Comparison of ENCODE assay signal across 21 cellular contexts in the genomic region with DNA sequence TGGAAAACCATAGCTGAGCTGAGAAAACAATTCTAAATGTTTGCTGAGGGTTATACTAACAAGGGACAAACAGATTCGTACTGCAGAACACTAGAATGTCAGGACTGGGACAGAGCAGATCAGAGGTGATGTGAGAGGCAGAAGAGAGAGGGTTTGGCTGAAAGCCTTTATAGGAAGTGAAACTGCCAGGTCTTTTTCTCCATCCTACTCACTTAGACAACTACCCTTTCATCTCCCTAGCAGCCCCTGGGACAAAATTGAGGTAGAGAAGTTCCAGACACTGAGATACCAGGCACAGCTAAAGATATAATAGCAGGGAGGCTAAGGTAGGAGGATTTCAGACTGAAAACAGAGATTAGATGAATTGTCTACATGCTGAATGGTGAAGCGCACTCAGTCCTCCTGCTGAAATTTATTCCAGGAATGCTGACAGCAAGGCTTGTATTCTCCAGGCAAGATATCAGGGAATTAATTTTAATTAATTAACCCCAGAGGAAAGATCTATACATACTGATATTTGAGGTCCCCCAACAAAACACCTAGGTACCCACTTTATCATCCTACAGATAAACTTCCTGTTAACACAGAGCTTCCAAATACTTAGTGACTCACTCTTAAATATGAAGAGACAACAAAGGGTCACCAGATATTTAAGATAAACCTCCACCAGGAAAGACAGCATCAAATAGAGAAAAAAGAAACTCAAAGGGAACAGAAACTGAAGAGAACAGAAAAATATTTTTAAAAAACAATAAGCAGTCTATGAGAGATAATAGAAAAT. TPM values are rescaled to one million over a fixed set of nuclear protein-coding genes. Genes with fewer than 3 reads are reported as not detected.
DNase-seq lines count a peak whose midpoint lies in the region; ATAC-seq, FAIRE-seq and TF ChIP-seq lines count a peak whose summit lies in the region.
"Had no signal": no experiment of that assay in that cellular context is flagged by ENCODE, and none has a peak within 500 bp of the region (broad histone marks: within the 10 kb centered on the region; RNA-seq: fewer than 3 reads in every experiment).

No MANE protein-coding gene starts in this region.

- H3K27me3 Mint-ChIP-seq in activated CD8-positive, alpha-beta T cell treated with anti-CD3 and anti-CD28 coated beads, Interleukin-2, amount 10 ng/mL, durations not matched to agents 7 days and 5 days (ENCODE audit: low read depth): peaks cover 17% of the 10 kb centered on the region

- no peaks in the 10 kb centered on the region for H3K36me3 ChIP-seq in MM.1S (replicated peaks; ENCODE audit: insufficient read depth, low read length)
- H3K36me3 ChIP-seq: adrenal gland, BLaER1, sigmoid colon had no signal

- peak overlapping the region; percentile 3; the same call in 1 of the 2 replicates for H3K4me2 ChIP-seq in MM.1S (ENCODE audit: low read depth, low read length)
- H3K4me2 ChIP-seq: BLaER1, hepatocyte had no signal

- H3K4me1 ChIP-seq in MM.1S (ENCODE audit: low read length) (peaks cover 11% of the 10 kb centered on the region), right cardiac atrium (ENCODE audit: control insufficient read depth, insufficient read depth, low read length) (no peaks in the 10 kb centered on the region)
- H3K4me1 ChIP-seq: adrenal gland, sigmoid colon had no signal

- H3K27ac ChIP-seq in MM.1S (ENCODE audit: low read length) (no peak overlapping the region), right cardiac atrium (ENCODE audit: low read length) (no peak overlapping the region)
- H3K27ac ChIP-seq: adrenal gland, BLaER1, hepatocyte, sigmoid colon, SK-N-MC had no signal

- H3K4me1 Mint-ChIP-seq in activated CD8-positive, alpha-beta T cell treated with anti-CD3 and anti-CD28 coated beads, Interleukin-2, amount 10 ng/mL, durations not matched to agents 7 days and 5 days (ENCODE audit: low read depth): peaks cover 14% of the 10 kb centered on the region
- H3K4me1 Mint-ChIP-seq: WTC11 had no signal

- H3F3A ChIP-seq in MM.1S (ENCODE audit: insufficient read depth, low read length): peaks cover 8% of the 10 kb centered on the region

- POLR2A ChIA-PET in activated CD8-positive, alpha-beta T cell treated with anti-CD3 and anti-CD28 coated beads, Interleukin-2, amount 10 ng/mL, durations not matched to agents 7 days and 5 days (lab: Charles Lee): interaction anchor here (1.1 kb wide), 1 partner anchor 12 kb away, joined by 8 read pairs; the partner anchor contains the start of gene EIF2S2

- H2AFZ ChIP-seq in MM.1S (ENCODE audit: low read length): no peak overlapping the region
- H2AFZ ChIP-seq: hepatocyte had no signal

- H3K9ac ChIP-seq in MM.1S (ENCODE audit: low read length): no peak overlapping the region
- H3K9ac ChIP-seq: BLaER1 had no signal

- no peaks in the 10 kb centered on the region for H3K9me2 ChIP-seq in MM.1S (replicated peaks; ENCODE audit: insufficient read depth, low read length)

- CTCF ChIA-PET in activated CD8-positive, alpha-beta T cell treated with anti-CD3 and anti-CD28 coated beads, Interleukin-2, amount 10 ng/mL, durations not matched to agents 7 days and 5 days (lab: Charles Lee): no interaction called here

- H3K9me3 ChIP-seq in MM.1S (replicated peaks; ENCODE audit: insufficient read depth, low read length) (no peaks in the 10 kb centered on the region), right cardiac atrium (ENCODE audit: control insufficient read depth, low read length) (no peaks in the 10 kb centered on the region)
- H3K9me3 ChIP-seq: adrenal gland, BLaER1, sigmoid colon had no signal

- intact Hi-C loops in right cardiac atrium (cut with DNase I): loop anchor here in 2 of 4 donors (5.0 to 10.0 kb wide), 3 partner anchors 190 to 260 kb away; no protein-coding TSS in a partner anchor

- DNase-seq in ELR (ENCODE audit: low read depth) (peak; percentile 20), GM19239 (ENCODE audit: insufficient read length, low spot score) (peak; percentile 56), MM.1S (peak; percentile 35), DMS 273 (lab: John Stamatoyannopoulos, UW; ENCODE audit: unreplicated experiment) (no peak), right cardiac atrium (no peak), amniotic stem cell (lab: John Stamatoyannopoulos, UW) (no peak)
- no peak for DNase-seq in activated CD8-positive, alpha-beta T cell treated with anti-CD3 and anti-CD28 coated beads, Interleukin-2, amount 10 ng/mL, durations not matched to agents 7 days and 5 days
- DNase-seq: activated T-cell treated with anti-CD3 and anti-CD28 coated beads, Interleukin-2, amount 50 U/mL, for 1 hour; adrenal gland; DMS79 treated with DMSO at 0.1 percent for 48 hours; Kasumi-1; left ventricle myocardium superior; NCI-H2107; NCI-H82; sigmoid colon had no signal

- H3K4me3 Mint-ChIP-seq in activated CD8-positive, alpha-beta T cell treated with anti-CD3 and anti-CD28 coated beads, Interleukin-2, amount 10 ng/mL, durations not matched to agents 7 days and 5 days: no peak overlapping the region
- H3K4me3 Mint-ChIP-seq: neural crest cell, WTC11 had no signal

- WGBS in right cardiac atrium: 62% methylated on average over 2 of the region's 2 CpGs

- H3K4me3 ChIP-seq in MM.1S (ENCODE audit: low read length) (no peak overlapping the region), right cardiac atrium (ENCODE audit: low read length) (no peak overlapping the region)
- H3K4me3 ChIP-seq: adrenal gland, BLaER1, hepatocyte, sigmoid colon, SK-N-MC had no signal

- no peak overlapping the region for H3K27ac Mint-ChIP-seq in activated CD8-positive, alpha-beta T cell treated with anti-CD3 and anti-CD28 coated beads, Interleukin-2, amount 10 ng/mL, durations not matched to agents 7 days and 5 days
- H3K27ac Mint-ChIP-seq: WTC11 had no signal

- peak; percentile 72 for FAIRE-seq in GM19239 (lab: Jason Lieb, UNC)

- H3K79me2 ChIP-seq in MM.1S (ENCODE audit: low read length): no peaks in the 10 kb centered on the region
- H3K79me2 ChIP-seq: hepatocyte had no signal

- ATAC-seq in activated CD8-positive, alpha-beta T cell treated with anti-CD3 and anti-CD28 coated beads, Interleukin-2, amount 10 ng/mL, durations not matched to agents 7 days and 5 days: peak; percentile 63
- ATAC-seq in GM18870 (IDR thresholded peaks at IDR 0.05; ENCODE audit: unreplicated experiment): no peak
- no peak for ATAC-seq in right cardiac atrium
- ATAC-seq: left ventricle myocardium superior, WTC11 had no signal

- no peaks in the 10 kb centered on the region for H3K36me3 Mint-ChIP-seq in activated CD8-positive, alpha-beta T cell treated with anti-CD3 and anti-CD28 coated beads, Interleukin-2, amount 10 ng/mL, durations not matched to agents 7 days and 5 days (ENCODE audit: low read depth)
- H3K36me3 Mint-ChIP-seq: WTC11 had no signal

- no peaks in the 10 kb centered on the region for H3K9me3 Mint-ChIP-seq in activated CD8-positive, alpha-beta T cell treated with anti-CD3 and anti-CD28 coated beads, Interleukin-2, amount 10 ng/mL, durations not matched to agents 7 days and 5 days (ENCODE audit: insufficient read depth)
- H3K9me3 Mint-ChIP-seq: neural crest cell had no signal

- H4K20me1 ChIP-seq in MM.1S (ENCODE audit: insufficient read depth, low read length): no peaks in the 10 kb centered on the region
- H4K20me1 ChIP-seq: BLaER1 had no signal

- H3K27me3 ChIP-seq in MM.1S (replicated peaks; ENCODE audit: insufficient read depth, low read length) (no peaks in the 10 kb centered on the region), right cardiac atrium (ENCODE audit: control insufficient read depth, insufficient read depth) (no peaks in the 10 kb centered on the region)
- H3K27me3 ChIP-seq: adrenal gland, BLaER1, hepatocyte, sigmoid colon had no signal

- TF ChIP-seq CTCF in MM.1S (IDR thresholded peaks at IDR 0.05; ENCODE audit: low read length): no peak

RNA-seq across cellular contexts. Expression of gene EIF2S2, which starts 12.6 kb away (rescaled TPM):
- 10 to 100 TPM; 94.4 to 94.7 TPM for total RNA-seq in activated CD8-positive, alpha-beta T cell treated with anti-CD3 and anti-CD28 coated beads, Interleukin-2, amount 10 ng/mL, durations not matched to agents 7 days and 5 days
- total RNA-seq in right cardiac atrium: 10 to 100 TPM; 36.0 to 46.9 (median 39.5) TPM
- 37.3 TPM for polyA plus RNA-seq in right cardiac atrium

Comparison
In these comparisons a context has a peak if more than half of its experiments do, and no peak if none do; other contexts are left out.
1. DNase-seq: peak in ELR (single experiment), GM19239 (single experiment) and MM.1S (single experiment); none in activated CD8-positive, alpha-beta T cell treated with anti-CD3 and anti-CD28 coated beads, Interleukin-2, amount 10 ng/mL, durations not matched to agents 7 days and 5 days (single experiment), DMS 273 (single experiment), right cardiac atrium (0 of 3) and amniotic stem cell (single experiment).